Comparison of ENCODE assay signal across 27 cellular contexts in the genomic region with DNA sequence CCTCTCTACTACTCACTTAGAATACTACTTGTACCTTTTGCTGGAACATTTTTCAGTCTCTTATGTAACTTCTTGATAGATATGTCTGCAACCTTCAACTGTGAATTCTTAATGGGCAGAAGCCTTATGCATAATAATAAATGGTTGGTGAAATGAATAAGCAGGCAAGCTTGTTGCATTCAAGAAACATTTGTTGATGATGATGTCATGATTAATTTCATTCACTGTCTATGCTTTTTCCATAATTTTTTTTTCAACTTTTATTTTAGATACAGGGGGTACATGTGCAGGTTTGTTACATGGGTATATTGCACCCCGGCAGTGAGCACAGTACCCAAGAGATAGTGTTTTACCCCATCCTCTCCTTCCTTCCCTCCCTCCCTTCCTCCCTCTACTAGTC.
"Had no signal": no experiment of that assay in that cellular context is flagged by ENCODE, and none has a peak within 500 bp of the region (broad histone marks: within the 10 kb centered on the region; RNA-seq: fewer than 3 reads in every experiment).

No MANE protein-coding gene starts in this region.

- ATAC-seq: activated CD8-positive, alpha-beta memory T cell treated with anti-CD3 and anti-CD28 coated beads, Interleukin-2, amount 10 ng/mL, durations not matched to agents 7 days and 5 days; activated CD8-positive, alpha-beta T cell treated with anti-CD3 and anti-CD28 coated beads, Interleukin-2, amount 10 ng/mL, durations not matched to agents 7 days and 5 days; activated naive CD8-positive, alpha-beta T cell treated with anti-CD3 and anti-CD28 coated beads, Interleukin-2, amount 50 U/mL, for 24 hours; body of pancreas; esophagus mucosa; heart left ventricle; WTC11 had no signal

- H3K27me3 Mint-ChIP-seq: activated CD4-positive, alpha-beta T cell treated with anti-CD3 and anti-CD28 coated beads, Interleukin-2, amount 10 ng/mL, durations not matched to agents 7 days and 5 days; activated CD8-positive, alpha-beta memory T cell treated with anti-CD3 and anti-CD28 coated beads, Interleukin-2, amount 10 ng/mL, durations not matched to agents 7 days and 5 days; activated naive CD4-positive, alpha-beta T cell treated with anti-CD3 and anti-CD28 coated beads, Interleukin-2, amount 50 U/mL, for 24 hours; activated naive CD8-positive, alpha-beta T cell treated with anti-CD3 and anti-CD28 coated beads, Interleukin-2, amount 50 U/mL, for 24 hours had no signal

- H3K9me3 ChIP-seq: adrenal gland, body of pancreas, heart left ventricle had no signal

- H3K4me3 Mint-ChIP-seq: activated CD4-positive, alpha-beta T cell treated with anti-CD3 and anti-CD28 coated beads, Interleukin-2, amount 10 ng/mL, durations not matched to agents 7 days and 5 days; activated CD8-positive, alpha-beta memory T cell treated with anti-CD3 and anti-CD28 coated beads, Interleukin-2, amount 10 ng/mL, durations not matched to agents 7 days and 5 days; activated CD8-positive, alpha-beta T cell treated with anti-CD3 and anti-CD28 coated beads, Interleukin-2, amount 10 ng/mL, durations not matched to agents 7 days and 5 days; activated naive CD4-positive, alpha-beta T cell treated with anti-CD3 and anti-CD28 coated beads for 36 hours; activated naive CD4-positive, alpha-beta T cell treated with anti-CD3 and anti-CD28 coated beads, Interleukin-2, amount 50 U/mL, for 24 hours; activated naive CD8-positive, alpha-beta T cell treated with anti-CD3 and anti-CD28 coated beads for 36 hours; activated naive CD8-positive, alpha-beta T cell treated with anti-CD3 and anti-CD28 coated beads, Interleukin-2, amount 50 U/mL, for 24 hours; WTC11 had no signal

- H3K4me3 ChIP-seq: adrenal gland, body of pancreas, heart left ventricle had no signal

- H3K27ac ChIP-seq: adrenal gland, body of pancreas, heart left ventricle, VCaP had no signal

- H3K36me3 Mint-ChIP-seq: activated naive CD4-positive, alpha-beta T cell treated with anti-CD3 and anti-CD28 coated beads, Interleukin-2, amount 50 U/mL, for 24 hours; WTC11 had no signal

- DNase-seq: activated CD4-positive, alpha-beta T cell treated with anti-CD3 and anti-CD28 coated beads for 1 hour; activated CD4-positive, alpha-beta T cell treated with anti-CD3 and anti-CD28 coated beads for 4 hours; activated CD4-positive, alpha-beta T cell treated with anti-CD3 and anti-CD28 coated beads, Interleukin-2, amount 10 ng/mL, durations not matched to agents 7 days and 5 days; activated CD4-positive, alpha-beta T cell treated with anti-CD3 and anti-CD28 coated beads, Interleukin-2, amount 50 U/mL, for 4 hours; activated CD8-positive, alpha-beta memory T cell treated with anti-CD3 and anti-CD28 coated beads, Interleukin-2, amount 10 ng/mL, durations not matched to agents 7 days and 5 days; activated CD8-positive, alpha-beta memory T cell treated with anti-CD3 and anti-CD28 coated beads, Interleukin-2, amount 50 U/mL, for 4 hours; activated CD8-positive, alpha-beta T cell treated with anti-CD3 and anti-CD28 coated beads, Interleukin-2, amount 10 ng/mL, durations not matched to agents 7 days and 5 days; activated effector memory CD4-positive, alpha-beta T cell treated with anti-CD3 and anti-CD28 coated beads, Interleukin-2, amount 50 U/mL, for 16 hours; activated naive CD4-positive, alpha-beta T cell treated with anti-CD3 and anti-CD28 coated beads for 36 hours; activated naive CD8-positive, alpha-beta T cell treated with anti-CD3 and anti-CD28 coated beads for 36 hours; activated naive CD8-positive, alpha-beta T cell treated with anti-CD3 and anti-CD28 coated beads, Interleukin-2, amount 50 U/mL, for 24 hours; activated T-cell treated with anti-CD3 and anti-CD28 coated beads, Interleukin-2, amount 50 U/mL, for 1 hour; adrenal gland; amygdala; aorta; body of pancreas; caudate nucleus; cortex of kidney; effector CD8-positive, alpha-beta T cell; foreskin fibroblast; heart left ventricle; T-helper 2 cell had no signal

- H3K36me3 ChIP-seq: adrenal gland, heart left ventricle had no signal

- H3K9me3 Mint-ChIP-seq: activated naive CD4-positive, alpha-beta T cell treated with anti-CD3 and anti-CD28 coated beads for 36 hours; activated naive CD4-positive, alpha-beta T cell treated with anti-CD3 and anti-CD28 coated beads, Interleukin-2, amount 50 U/mL, for 24 hours; activated naive CD8-positive, alpha-beta T cell treated with anti-CD3 and anti-CD28 coated beads for 36 hours; activated naive CD8-positive, alpha-beta T cell treated with anti-CD3 and anti-CD28 coated beads, Interleukin-2, amount 50 U/mL, for 24 hours; WTC11 had no signal

- H3K4me1 ChIP-seq: body of pancreas had no signal

- H3K27ac Mint-ChIP-seq: activated CD4-positive, alpha-beta T cell treated with anti-CD3 and anti-CD28 coated beads, Interleukin-2, amount 10 ng/mL, durations not matched to agents 7 days and 5 days; activated CD8-positive, alpha-beta memory T cell treated with anti-CD3 and anti-CD28 coated beads, Interleukin-2, amount 10 ng/mL, durations not matched to agents 7 days and 5 days; activated CD8-positive, alpha-beta T cell treated with anti-CD3 and anti-CD28 coated beads, Interleukin-2, amount 10 ng/mL, durations not matched to agents 7 days and 5 days; activated naive CD4-positive, alpha-beta T cell treated with anti-CD3 and anti-CD28 coated beads for 36 hours; activated naive CD4-positive, alpha-beta T cell treated with anti-CD3 and anti-CD28 coated beads, Interleukin-2, amount 50 U/mL, for 24 hours; activated naive CD8-positive, alpha-beta T cell treated with anti-CD3 and anti-CD28 coated beads for 36 hours; activated naive CD8-positive, alpha-beta T cell treated with anti-CD3 and anti-CD28 coated beads, Interleukin-2, amount 50 U/mL, for 24 hours; activated T-helper 2 cell treated with anti-CD3 and anti-CD28 coated beads, Interferon-gamma antibody, Interleukin-2, Interleukin-4, amounts not matched to agents 10 μg/mL and 5 μg/mL and 100 μg/mL, durations not matched to agents 14 hours and 24 hours and 36 hours; WTC11 had no signal
